ENCODE assay signal across 15 cellular contexts in genomic region chr19:15841875-15842569, GRCh38. TPM values are rescaled to one million over a fixed set of nuclear protein-coding genes. Genes with fewer than 3 reads are reported as not detected.
A peak's percentile ranks its signal among the peaks of the same experiment; 100 is the strongest.
DNase-seq lines count a peak whose midpoint lies in the region; ATAC-seq and TF ChIP-seq lines count a peak whose summit lies in the region.
"Had no signal": no experiment of that assay in that cellular context is flagged by ENCODE, and none has a peak within 500 bp of the region (broad histone marks: within the 10 kb centered on the region; RNA-seq: fewer than 3 reads in every experiment).

No MANE protein-coding gene starts in this region.

- H3K27ac ChIP-seq in naive thymus-derived CD4-positive, alpha-beta T cell (ENCODE audit: low read depth, low read length): no peak overlapping the region
- H3K27ac ChIP-seq in CD8-positive, alpha-beta memory T cell (ENCODE audit: low read depth, low read length): no peak overlapping the region
- H3K27ac ChIP-seq: gastrocnemius medialis, transverse colon had no signal

- no peak overlapping the region for H3K4me3 ChIP-seq in Jurkat, Clone E6-1 (ENCODE audit: low read length)
- H3K4me3 ChIP-seq in naive thymus-derived CD4-positive, alpha-beta T cell (ENCODE audit: low read length): no peak overlapping the region
- H3K4me3 ChIP-seq in CD8-positive, alpha-beta memory T cell (ENCODE audit: low read length): no peak overlapping the region
- H3K4me3 ChIP-seq: gastrocnemius medialis, transverse colon had no signal

- POLR2A ChIA-PET in WTC11 (lab: Charles Lee): no interaction called here
- POLR2A ChIA-PET in naive thymus-derived CD4-positive, alpha-beta T cell (lab: Charles Lee): interaction anchor here (0.7 kb wide), 1 partner anchor 16 kb away, joined by 3 read pairs; no protein-coding TSS in a partner anchor
- POLR2A ChIA-PET in CD8-positive, alpha-beta memory T cell (lab: Charles Lee): no interaction called here

- peaks cover 34% of the 10 kb centered on the region for H3K4me1 Mint-ChIP-seq in activated T-cell treated with anti-CD3 and anti-CD28 coated beads, Interleukin-2, amount 50 U/mL, for 72 hours (ENCODE audit: low read depth)
- H3K4me1 Mint-ChIP-seq in activated T-cell treated with anti-CD3 and anti-CD28 coated beads, Interleukin-2, amount 50 U/mL, for 4 hours (ENCODE audit: low read depth): peaks cover 44% of the 10 kb centered on the region
- H3K4me1 Mint-ChIP-seq in WTC11: peaks cover 16% of the 10 kb centered on the region
- peaks cover 40 to 74% (median 62%) of the 10 kb centered on the region in 7 donors for H3K4me1 Mint-ChIP-seq in naive thymus-derived CD4-positive, alpha-beta T cell
- peaks cover 44 to 69% (median 66%) of the 10 kb centered on the region in 3 donors for H3K4me1 Mint-ChIP-seq in CD8-positive, alpha-beta memory T cell

- ATAC-seq in activated T-cell treated with anti-CD3 and anti-CD28 coated beads, Interleukin-2, amount 50 U/mL, for 72 hours (replicated peaks in 1 of 2): no peak
- ATAC-seq in activated T-cell treated with anti-CD3 and anti-CD28 coated beads, Interleukin-2, amount 50 U/mL, for 4 hours: no peak
- ATAC-seq in WTC11 (no peak; the same call in 1 of the 2 replicates), HG03175 (IDR thresholded peaks at IDR 0.05; ENCODE audit: unreplicated experiment) (no peak)
- no peak for ATAC-seq in naive thymus-derived CD4-positive, alpha-beta T cell
- ATAC-seq: gastrocnemius medialis had no signal

- no peaks in the 10 kb centered on the region for H3K9me3 Mint-ChIP-seq in activated T-cell treated with anti-CD3 and anti-CD28 coated beads, Interleukin-2, amount 50 U/mL, for 72 hours
- H3K9me3 Mint-ChIP-seq in activated T-cell treated with anti-CD3 and anti-CD28 coated beads, Interleukin-2, amount 50 U/mL, for 4 hours: no peaks in the 10 kb centered on the region
- peaks cover 48% of the 10 kb centered on the region for H3K9me3 Mint-ChIP-seq in WTC11
- H3K9me3 Mint-ChIP-seq in naive thymus-derived CD4-positive, alpha-beta T cell: peaks cover 0 to 3% (median 0%) of the 10 kb centered on the region in 11 donors
- no peaks in the 10 kb centered on the region for H3K9me3 Mint-ChIP-seq in CD8-positive, alpha-beta memory T cell

- H3K9me3 ChIP-seq in naive thymus-derived CD4-positive, alpha-beta T cell (ENCODE audit: control insufficient read depth in 2 of 3, low read length in 3 of 3): no peaks in the 10 kb centered on the region
- H3K9me3 ChIP-seq in CD8-positive, alpha-beta memory T cell (ENCODE audit: low read length): no peaks in the 10 kb centered on the region
- H3K9me3 ChIP-seq: gastrocnemius medialis, transverse colon had no signal

- no peak overlapping the region for H3K27ac Mint-ChIP-seq in activated T-cell treated with anti-CD3 and anti-CD28 coated beads, Interleukin-2, amount 50 U/mL, for 72 hours
- H3K27ac Mint-ChIP-seq in WTC11: no peak overlapping the region
- peak overlapping the region in 5 of 9 donors; percentile 41 to 71 (median 60) for H3K27ac Mint-ChIP-seq in naive thymus-derived CD4-positive, alpha-beta T cell
- H3K27ac Mint-ChIP-seq in CD8-positive, alpha-beta memory T cell: peak overlapping the region in 4 of 8 donors; percentile 9 to 61 (median 28)

- DNase-seq in activated T-cell treated with anti-CD3 and anti-CD28 coated beads, Interleukin-2, amount 50 U/mL, for 72 hours: peak; percentile 18 to 42
- DNase-seq in activated T-cell treated with anti-CD3 and anti-CD28 coated beads, Interleukin-2, amount 50 U/mL, for 4 hours: no peak
- DNase-seq in Jurkat, Clone E6-1 (ENCODE audit: low read depth, low spot score): peak; percentile 69
- DNase-seq in WTC11 (ENCODE audit: low spot score): peak; percentile 67
- no peak for DNase-seq in naive thymus-derived CD4-positive, alpha-beta T cell
- no peak for DNase-seq in CD8-positive, alpha-beta memory T cell
- DNase-seq in posterior vena cava (ENCODE audit: low spot score): no peak
- DNase-seq: central memory CD4-positive, alpha-beta T cell; gastrocnemius medialis; NCI-H1048; NCI-H226; posterior cingulate gyrus; SW 1271; transverse colon had no signal

- CTCF ChIA-PET in WTC11 (lab: Charles Lee): interaction anchor here (0.6 to 1.7 kb wide), 11 partner anchors 10 to 1333 kb away, joined by 3 to 10 read pairs (median 4); partner anchors contain the start of gene FAM32A
- CTCF ChIA-PET in naive thymus-derived CD4-positive, alpha-beta T cell (lab: Charles Lee): no interaction called here
- CTCF ChIA-PET in CD8-positive, alpha-beta memory T cell (lab: Charles Lee): no interaction called here

- no peaks in the 10 kb centered on the region for H3K36me3 ChIP-seq in naive thymus-derived CD4-positive, alpha-beta T cell (ENCODE audit: control insufficient read depth in 2 of 3, insufficient read depth in 3 of 3, low read length in 3 of 3)
- H3K36me3 ChIP-seq in CD8-positive, alpha-beta memory T cell (ENCODE audit: insufficient read depth, low read length): no peaks in the 10 kb centered on the region
- H3K36me3 ChIP-seq: gastrocnemius medialis, transverse colon had no signal

- H3K4me3 Mint-ChIP-seq in activated T-cell treated with anti-CD3 and anti-CD28 coated beads, Interleukin-2, amount 50 U/mL, for 72 hours: no peak overlapping the region
- H3K4me3 Mint-ChIP-seq in activated T-cell treated with anti-CD3 and anti-CD28 coated beads, Interleukin-2, amount 50 U/mL, for 4 hours: no peak overlapping the region
- no peak overlapping the region for H3K4me3 Mint-ChIP-seq in WTC11
- H3K4me3 Mint-ChIP-seq in naive thymus-derived CD4-positive, alpha-beta T cell: no peak overlapping the region
- no peak overlapping the region for H3K4me3 Mint-ChIP-seq in CD8-positive, alpha-beta memory T cell

- H3K36me3 Mint-ChIP-seq in activated T-cell treated with anti-CD3 and anti-CD28 coated beads, Interleukin-2, amount 50 U/mL, for 72 hours (ENCODE audit: insufficient read depth in 2 of 2): no peaks in the 10 kb centered on the region
- no peaks in the 10 kb centered on the region for H3K36me3 Mint-ChIP-seq in activated T-cell treated with anti-CD3 and anti-CD28 coated beads, Interleukin-2, amount 50 U/mL, for 4 hours (ENCODE audit: insufficient read depth)
- peaks cover 29% of the 10 kb centered on the region for H3K36me3 Mint-ChIP-seq in WTC11
- peaks cover 0 to 6% (median 0%) of the 10 kb centered on the region in 5 donors for H3K36me3 Mint-ChIP-seq in naive thymus-derived CD4-positive, alpha-beta T cell
- H3K36me3 Mint-ChIP-seq in CD8-positive, alpha-beta memory T cell: peaks cover 0 to under 1% (median 0%) of the 10 kb centered on the region in 3 donors

- intact Hi-C loops in naive thymus-derived CD4-positive, alpha-beta T cell (cut with micrococcal nuclease): no loop called here
- intact Hi-C loops in posterior vena cava (cut with DNase I): no loop called here

- H3K27me3 Mint-ChIP-seq in activated T-cell treated with anti-CD3 and anti-CD28 coated beads, Interleukin-2, amount 50 U/mL, for 72 hours (ENCODE audit: low read depth): no peaks in the 10 kb centered on the region
- H3K27me3 Mint-ChIP-seq in activated T-cell treated with anti-CD3 and anti-CD28 coated beads, Interleukin-2, amount 50 U/mL, for 4 hours (ENCODE audit: low read depth): no peaks in the 10 kb centered on the region
- peaks cover 21% of the 10 kb centered on the region for H3K27me3 Mint-ChIP-seq in WTC11 (ENCODE audit: low read depth)
- H3K27me3 Mint-ChIP-seq in naive thymus-derived CD4-positive, alpha-beta T cell: peaks cover 0 to 9% (median 0%) of the 10 kb centered on the region in 5 donors
- H3K27me3 Mint-ChIP-seq in CD8-positive, alpha-beta memory T cell: no peaks in the 10 kb centered on the region

- H3K27me3 ChIP-seq in naive thymus-derived CD4-positive, alpha-beta T cell (ENCODE audit: control insufficient read depth in 2 of 2, insufficient read depth in 2 of 2, low read length in 2 of 2): no peaks in the 10 kb centered on the region
- H3K27me3 ChIP-seq in CD8-positive, alpha-beta memory T cell (ENCODE audit: insufficient read depth, low read length, poor library complexity, severe bottlenecking): no peaks in the 10 kb centered on the region
- H3K27me3 ChIP-seq: gastrocnemius medialis, transverse colon had no signal

- H3K4me1 ChIP-seq in naive thymus-derived CD4-positive, alpha-beta T cell (ENCODE audit: control insufficient read depth in 2 of 2, insufficient read depth in 2 of 2, low read length in 2 of 2): peaks cover 28 to 30% of the 10 kb centered on the region in 2 donors
- H3K4me1 ChIP-seq in CD8-positive, alpha-beta memory T cell (ENCODE audit: insufficient read depth, low read length): peaks cover 39% of the 10 kb centered on the region
- H3K4me1 ChIP-seq: gastrocnemius medialis had no signal

- TF ChIP-seq CTCF in WTC11 (IDR thresholded peaks at IDR 0.05): peak; percentile 74

TF ChIP-seq in WTC11, 78 proteins besides CTCF, POLR2A, EP300 and RAD21 (continues in another document):
- no peak for TF ChIP-seq ZNF423 (CRISPR knock-in tag; IDR thresholded peaks at IDR 0.05)

RNA-seq across cellular contexts. Expression of gene OR10H1, which starts 26.6 kb away (rescaled TPM):
- total RNA-seq in activated T-cell treated with anti-CD3 and anti-CD28 coated beads, Interleukin-2, amount 50 U/mL, for 72 hours: under 1 TPM in 1 of 2 donors, not detected in 1; 0.07 TPM
- total RNA-seq in activated T-cell treated with anti-CD3 and anti-CD28 coated beads, Interleukin-2, amount 50 U/mL, for 4 hours: under 1 TPM in 1 of 3 donors, not detected in 2; 0.05 TPM
- not detected for polyA plus RNA-seq in Jurkat, Clone E6-1 (2012; ENCODE audit: insufficient read depth, insufficient read length)
- total RNA-seq in WTC11 (2021): not detected in 3 replicates
- total RNA-seq in naive thymus-derived CD4-positive, alpha-beta T cell: under 1 TPM in 1 of 5 experiments, not detected in 4; 0.22 TPM
- polyA plus RNA-seq in naive thymus-derived CD4-positive, alpha-beta T cell: not detected
- not detected for total RNA-seq in CD8-positive, alpha-beta memory T cell
- not detected for polyA plus RNA-seq in CD8-positive, alpha-beta memory T cell
- total RNA-seq in posterior vena cava: under 1 TPM; 0.05 to 0.09 TPM
- total RNA-seq: gastrocnemius medialis, transverse colon had no signal

RNA-seq across cellular contexts. Expression of gene OR10H5, which starts 54.6 kb away (rescaled TPM):
- total RNA-seq in activated T-cell treated with anti-CD3 and anti-CD28 coated beads, Interleukin-2, amount 50 U/mL, for 72 hours: not detected
- total RNA-seq in activated T-cell treated with anti-CD3 and anti-CD28 coated beads, Interleukin-2, amount 50 U/mL, for 4 hours: not detected
- polyA plus RNA-seq in Jurkat, Clone E6-1 (2012; ENCODE audit: insufficient read depth, insufficient read length): not detected
- not detected in 3 replicates for total RNA-seq in WTC11 (2021)
- not detected for total RNA-seq in naive thymus-derived CD4-positive, alpha-beta T cell
- not detected for polyA plus RNA-seq in naive thymus-derived CD4-positive, alpha-beta T cell
- total RNA-seq in CD8-positive, alpha-beta memory T cell: not detected
- polyA plus RNA-seq in CD8-positive, alpha-beta memory T cell: not detected
- not detected for total RNA-seq in posterior vena cava
- total RNA-seq: gastrocnemius medialis, transverse colon had no signal

RNA-seq across cellular contexts. Expression of gene CYP4F2, which starts 55.9 kb away (rescaled TPM):
- under 1 TPM in 1 of 2 donors, not detected in 1; 0.19 TPM for total RNA-seq in activated T-cell treated with anti-CD3 and anti-CD28 coated beads, Interleukin-2, amount 50 U/mL, for 72 hours
- not detected for total RNA-seq in activated T-cell treated with anti-CD3 and anti-CD28 coated beads, Interleukin-2, amount 50 U/mL, for 4 hours
- 1.7 TPM for polyA plus RNA-seq in Jurkat, Clone E6-1 (2012; ENCODE audit: insufficient read depth, insufficient read length)
- total RNA-seq in WTC11 (2021) (0.24 to 1.2 TPM (median 0.34 TPM) in 3 replicates), posterior vena cava (not detected)
- under 1 TPM in 1 of 5 experiments, not detected in 4; 0.42 TPM for total RNA-seq in naive thymus-derived CD4-positive, alpha-beta T cell
- polyA plus RNA-seq in naive thymus-derived CD4-positive, alpha-beta T cell: not detected
- total RNA-seq in CD8-positive, alpha-beta memory T cell: not detected
- polyA plus RNA-seq in CD8-positive, alpha-beta memory T cell: not detected

Comparison
In these comparisons a context has a peak if more than half of its experiments do, and no peak if none do; other contexts are left out.
1. DNase-seq: peak in activated T-cell treated with anti-CD3 and anti-CD28 coated beads, Interleukin-2, amount 50 U/mL, for 72 hours (2 of 2), Jurkat, Clone E6-1 (single experiment) and WTC11 (single experiment); none in activated T-cell treated with anti-CD3 and anti-CD28 coated beads, Interleukin-2, amount 50 U/mL, for 4 hours (single experiment), naive thymus-derived CD4-positive, alpha-beta T cell (0 of 9), CD8-positive, alpha-beta memory T cell (0 of 5) and posterior vena cava (single experiment).
2. H3K27ac Mint-ChIP-seq: peak in naive thymus-derived CD4-positive, alpha-beta T cell (5 of 9); none in activated T-cell treated with anti-CD3 and anti-CD28 coated beads, Interleukin-2, amount 50 U/mL, for 72 hours (single experiment) and WTC11 (single experiment).